In genomic region chr1:6010554-6010953, GRCh38 we compare ENCODE assay signal across 1 cellular context.
TF ChIP-seq lines count a peak whose summit lies in the region.

No MANE protein-coding gene starts in this region.

TF ChIP-seq in WTC11, 78 proteins besides CTCF, POLR2A, EP300 and RAD21 (continued from another document):
- TF ChIP-seq, protein P1, sequence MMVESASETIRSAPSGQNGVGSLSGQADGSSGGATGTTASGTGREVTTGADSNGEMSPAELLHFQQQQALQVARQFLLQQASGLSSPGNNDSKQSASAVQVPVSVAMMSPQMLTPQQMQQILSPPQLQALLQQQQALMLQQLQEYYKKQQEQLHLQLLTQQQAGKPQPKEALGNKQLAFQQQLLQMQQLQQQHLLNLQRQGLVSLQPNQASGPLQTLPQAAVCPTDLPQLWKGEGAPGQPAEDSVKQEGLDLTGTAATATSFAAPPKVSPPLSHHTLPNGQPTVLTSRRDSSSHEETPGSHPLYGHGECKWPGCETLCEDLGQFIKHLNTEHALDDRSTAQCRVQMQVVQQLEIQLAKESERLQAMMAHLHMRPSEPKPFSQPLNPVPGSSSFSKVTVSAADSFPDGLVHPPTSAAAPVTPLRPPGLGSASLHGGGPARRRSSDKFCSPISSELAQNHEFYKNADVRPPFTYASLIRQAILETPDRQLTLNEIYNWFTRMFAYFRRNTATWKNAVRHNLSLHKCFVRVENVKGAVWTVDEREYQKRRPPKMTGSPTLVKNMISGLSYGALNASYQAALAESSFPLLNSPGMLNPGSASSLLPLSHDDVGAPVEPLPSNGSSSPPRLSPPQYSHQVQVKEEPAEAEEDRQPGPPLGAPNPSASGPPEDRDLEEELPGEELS (CRISPR knock-in tag; IDR thresholded peaks at IDR 0.05): no peak
- TF ChIP-seq, protein P2, sequence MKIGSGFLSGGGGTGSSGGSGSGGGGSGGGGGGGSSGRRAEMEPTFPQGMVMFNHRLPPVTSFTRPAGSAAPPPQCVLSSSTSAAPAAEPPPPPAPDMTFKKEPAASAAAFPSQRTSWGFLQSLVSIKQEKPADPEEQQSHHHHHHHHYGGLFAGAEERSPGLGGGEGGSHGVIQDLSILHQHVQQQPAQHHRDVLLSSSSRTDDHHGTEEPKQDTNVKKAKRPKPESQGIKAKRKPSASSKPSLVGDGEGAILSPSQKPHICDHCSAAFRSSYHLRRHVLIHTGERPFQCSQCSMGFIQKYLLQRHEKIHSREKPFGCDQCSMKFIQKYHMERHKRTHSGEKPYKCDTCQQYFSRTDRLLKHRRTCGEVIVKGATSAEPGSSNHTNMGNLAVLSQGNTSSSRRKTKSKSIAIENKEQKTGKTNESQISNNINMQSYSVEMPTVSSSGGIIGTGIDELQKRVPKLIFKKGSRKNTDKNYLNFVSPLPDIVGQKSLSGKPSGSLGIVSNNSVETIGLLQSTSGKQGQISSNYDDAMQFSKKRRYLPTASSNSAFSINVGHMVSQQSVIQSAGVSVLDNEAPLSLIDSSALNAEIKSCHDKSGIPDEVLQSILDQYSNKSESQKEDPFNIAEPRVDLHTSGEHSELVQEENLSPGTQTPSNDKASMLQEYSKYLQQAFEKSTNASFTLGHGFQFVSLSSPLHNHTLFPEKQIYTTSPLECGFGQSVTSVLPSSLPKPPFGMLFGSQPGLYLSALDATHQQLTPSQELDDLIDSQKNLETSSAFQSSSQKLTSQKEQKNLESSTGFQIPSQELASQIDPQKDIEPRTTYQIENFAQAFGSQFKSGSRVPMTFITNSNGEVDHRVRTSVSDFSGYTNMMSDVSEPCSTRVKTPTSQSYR (CRISPR knock-in tag; IDR thresholded peaks at IDR 0.05): no peak
TF ChIP-seq in WTC11: peak in this region for 0.
